20 cellular contexts compared by ENCODE assay signal in genomic region chr14:49478784-49479183, GRCh38.
"Had no signal": no experiment of that assay in that cellular context is flagged by ENCODE, and none has a peak within 500 bp of the region (broad histone marks: within the 10 kb centered on the region; RNA-seq: fewer than 3 reads in every experiment).

No MANE protein-coding gene starts in this region.

- H3K27ac Mint-ChIP-seq: activated CD8-positive, alpha-beta T cell treated with anti-CD3 and anti-CD28 coated beads, Interleukin-2, amount 10 ng/mL, durations not matched to agents 7 days and 5 days; activated naive CD8-positive, alpha-beta T cell treated with anti-CD3 and anti-CD28 coated beads, Interleukin-2, amount 10 ng/mL, durations not matched to agents 7 days and 5 days had no signal

- H3K36me3 ChIP-seq: adrenal gland, breast epithelium had no signal

- H3K9me3 ChIP-seq: adrenal gland had no signal

- H3K4me3 ChIP-seq: adrenal gland, breast epithelium, SK-N-MC had no signal

- H3K4me1 ChIP-seq: adrenal gland, breast epithelium had no signal

- H3K27me3 Mint-ChIP-seq: activated naive CD8-positive, alpha-beta T cell treated with anti-CD3 and anti-CD28 coated beads, Interleukin-2, amount 10 ng/mL, durations not matched to agents 7 days and 5 days had no signal

- H3K4me3 Mint-ChIP-seq: activated CD8-positive, alpha-beta T cell treated with anti-CD3 and anti-CD28 coated beads, Interleukin-2, amount 10 ng/mL, durations not matched to agents 7 days and 5 days; activated naive CD8-positive, alpha-beta T cell treated with anti-CD3 and anti-CD28 coated beads, Interleukin-2, amount 10 ng/mL, durations not matched to agents 7 days and 5 days had no signal

- ATAC-seq: activated CD4-positive, CD25-positive, alpha-beta regulatory T cell treated with anti-CD3 and anti-CD28 coated beads, Interleukin-2, amount 50 U/mL, for 24 hours; activated CD8-positive, alpha-beta T cell treated with anti-CD3 and anti-CD28 coated beads, Interleukin-2, amount 10 ng/mL, durations not matched to agents 7 days and 5 days had no signal

- H3K27me3 ChIP-seq: adrenal gland, breast epithelium had no signal

- DNase-seq: activated CD4-positive, alpha-beta T cell treated with anti-CD3 and anti-CD28 coated beads for 4 hours; activated CD8-positive, alpha-beta memory T cell treated with anti-CD3 and anti-CD28 coated beads, Interleukin-2, amount 50 U/mL, for 48 hours; activated CD8-positive, alpha-beta T cell treated with anti-CD3 and anti-CD28 coated beads, Interleukin-2, amount 10 ng/mL, durations not matched to agents 7 days and 5 days; activated naive CD4-positive, alpha-beta T cell treated with anti-CD3 and anti-CD28 coated beads, Interleukin-2, amount 50 U/mL, for 16 hours; activated naive CD8-positive, alpha-beta T cell treated with anti-CD3 and anti-CD28 coated beads, Interleukin-2, amount 10 ng/mL, durations not matched to agents 7 days and 5 days; activated T-cell treated with anti-CD3 and anti-CD28 coated beads, Interleukin-2, amount 50 U/mL, for 1 hour; adrenal gland; anterior cingulate cortex; MM.1S; NCI-H1105 treated with DMSO at 0.1 percent for 48 hours; NCI-H1436 treated with DMSO at 0.1 percent for 48 hours; NCI-H187; NCI-H2081; NCI-H446; NCI-H524; T-helper 1 cell had no signal

- H3K9ac ChIP-seq: KMS-11 had no signal

- H3K27ac ChIP-seq: adrenal gland, KMS-11, SK-N-MC had no signal
